In genomic region chr6:165794179-165794601, GRCh38 we compare ENCODE assay signal across 18 cellular contexts.
DNase-seq lines count a peak whose midpoint lies in the region; ATAC-seq, FAIRE-seq and TF ChIP-seq lines count a peak whose summit lies in the region.
"Had no signal": no experiment of that assay in that cellular context is flagged by ENCODE, and none has a peak within 500 bp of the region (broad histone marks: within the 10 kb centered on the region; RNA-seq: fewer than 3 reads in every experiment).

No MANE protein-coding gene starts in this region.

- H3K4me1 Mint-ChIP-seq in naive thymus-derived CD4-positive, alpha-beta T cell: no peaks in the 10 kb centered on the region
- H3K4me1 Mint-ChIP-seq in activated CD8-positive, alpha-beta T cell treated with anti-CD3 and anti-CD28 coated beads, Interleukin-2, amount 10 ng/mL, durations not matched to agents 7 days and 5 days (ENCODE audit: low read depth): no peaks in the 10 kb centered on the region
- H3K4me1 Mint-ChIP-seq: CD4-positive, CD25-positive, alpha-beta regulatory T cell; GM23338; H9 had no signal

- H3K4me3 Mint-ChIP-seq in naive thymus-derived CD4-positive, alpha-beta T cell: no peak overlapping the region
- no peak overlapping the region for H3K4me3 Mint-ChIP-seq in activated CD8-positive, alpha-beta T cell treated with anti-CD3 and anti-CD28 coated beads, Interleukin-2, amount 10 ng/mL, durations not matched to agents 7 days and 5 days
- H3K4me3 Mint-ChIP-seq: CD4-positive, CD25-positive, alpha-beta regulatory T cell; GM23338; H9 had no signal

- H3K27me3 ChIP-seq in bronchial epithelial cell (ENCODE audit: control insufficient read depth, insufficient read depth, low read length): no peaks in the 10 kb centered on the region
- no peaks in the 10 kb centered on the region for H3K27me3 ChIP-seq in naive thymus-derived CD4-positive, alpha-beta T cell (ENCODE audit: control insufficient read depth in 2 of 2, insufficient read depth in 2 of 2, low read length in 2 of 2)
- no peaks in the 10 kb centered on the region for H3K27me3 ChIP-seq in body of pancreas
- H3K27me3 ChIP-seq: BLaER1 treated with 17β-estradiol and CSF1 and Interleukin-3, amounts not matched to agents 10 nM and 100 nM had no signal

- TF ChIP-seq CTCF in bronchial epithelial cell (IDR thresholded peaks at IDR 0.05; ENCODE audit: insufficient read depth, low read length, severe bottlenecking) (no peak), body of pancreas (IDR thresholded peaks at IDR 0.05) (no peak)

- H3K27ac ChIP-seq in naive thymus-derived CD4-positive, alpha-beta T cell (ENCODE audit: low read depth, low read length): no peak overlapping the region
- H3K27ac ChIP-seq in body of pancreas: no peak overlapping the region
- H3K27ac ChIP-seq: BLaER1 treated with 17β-estradiol and CSF1 and Interleukin-3, amounts not matched to agents 10 nM and 100 nM had no signal

- H3K9me3 ChIP-seq in naive thymus-derived CD4-positive, alpha-beta T cell (ENCODE audit: control insufficient read depth in 2 of 3, low read length in 3 of 3): no peaks in the 10 kb centered on the region
- H3K9me3 ChIP-seq in body of pancreas: no peaks in the 10 kb centered on the region
- H3K9me3 ChIP-seq: BLaER1 treated with 17β-estradiol and CSF1 and Interleukin-3, amounts not matched to agents 10 nM and 100 nM had no signal

- DNase-seq in GM12891 (ENCODE audit: insufficient read length, low spot score) (no peak), HTR-8/SVneo (ENCODE audit: insufficient read length, low spot score) (no peak), bronchial epithelial cell (ENCODE audit: low read depth) (no peak), NCI-H1092 treated with DMSO at 0.1 percent for 48 hours (lab: John Stamatoyannopoulos, UW) (no peak), AG20443 (ENCODE audit: low spot score) (no peak), body of pancreas (no peak)
- DNase-seq in naive thymus-derived CD4-positive, alpha-beta T cell: no peak
- DNase-seq in activated CD8-positive, alpha-beta T cell treated with anti-CD3 and anti-CD28 coated beads, Interleukin-2, amount 10 ng/mL, durations not matched to agents 7 days and 5 days: no peak
- DNase-seq: AML-193; CD4-positive, CD25-positive, alpha-beta regulatory T cell; DMS53; GF-D8; H9; KBM-7 had no signal

- H3K36me3 ChIP-seq in bronchial epithelial cell (ENCODE audit: control insufficient read depth, insufficient read depth, low read length) (no peaks in the 10 kb centered on the region), body of pancreas (replicated peaks in 1 of 2; ENCODE audit: insufficient read depth in 1 of 2, low read depth in 2 of 2) (no peaks in the 10 kb centered on the region)
- no peaks in the 10 kb centered on the region for H3K36me3 ChIP-seq in naive thymus-derived CD4-positive, alpha-beta T cell (ENCODE audit: control insufficient read depth in 2 of 3, insufficient read depth in 3 of 3, low read length in 3 of 3)
- H3K36me3 ChIP-seq: BLaER1 treated with 17β-estradiol and CSF1 and Interleukin-3, amounts not matched to agents 10 nM and 100 nM had no signal

- peak; percentile 32 for ATAC-seq in naive thymus-derived CD4-positive, alpha-beta T cell
- no peak for ATAC-seq in activated CD8-positive, alpha-beta T cell treated with anti-CD3 and anti-CD28 coated beads, Interleukin-2, amount 10 ng/mL, durations not matched to agents 7 days and 5 days
- no peak for ATAC-seq in body of pancreas
- ATAC-seq: GM23338 had no signal

- FAIRE-seq in GM12891 (lab: Jason Lieb, UNC) (peak; percentile 40), HTR-8/SVneo (lab: Jason Lieb, UNC) (peak; percentile 89), bronchial epithelial cell (lab: Jason Lieb, UNC) (peak; percentile 58)
- FAIRE-seq: A204.1, GM18507 had no signal

- H3K9me3 Mint-ChIP-seq in naive thymus-derived CD4-positive, alpha-beta T cell: no peaks in the 10 kb centered on the region
- H3K9me3 Mint-ChIP-seq in activated CD8-positive, alpha-beta T cell treated with anti-CD3 and anti-CD28 coated beads, Interleukin-2, amount 10 ng/mL, durations not matched to agents 7 days and 5 days (ENCODE audit: insufficient read depth): no peaks in the 10 kb centered on the region
- H3K9me3 Mint-ChIP-seq: GM23338, H9 had no signal

- no peaks in the 10 kb centered on the region for H3K36me3 Mint-ChIP-seq in naive thymus-derived CD4-positive, alpha-beta T cell
- no peaks in the 10 kb centered on the region for H3K36me3 Mint-ChIP-seq in activated CD8-positive, alpha-beta T cell treated with anti-CD3 and anti-CD28 coated beads, Interleukin-2, amount 10 ng/mL, durations not matched to agents 7 days and 5 days (ENCODE audit: low read depth)
- H3K36me3 Mint-ChIP-seq: CD4-positive, CD25-positive, alpha-beta regulatory T cell had no signal

- POLR2A ChIA-PET in naive thymus-derived CD4-positive, alpha-beta T cell (lab: Charles Lee): no interaction called here
- POLR2A ChIA-PET in activated CD8-positive, alpha-beta T cell treated with anti-CD3 and anti-CD28 coated beads, Interleukin-2, amount 10 ng/mL, durations not matched to agents 7 days and 5 days (lab: Charles Lee): no interaction called here

- H3K27me3 Mint-ChIP-seq in naive thymus-derived CD4-positive, alpha-beta T cell: peaks cover 0 to 11% (median 0%) of the 10 kb centered on the region in 5 donors
- no peaks in the 10 kb centered on the region for H3K27me3 Mint-ChIP-seq in activated CD8-positive, alpha-beta T cell treated with anti-CD3 and anti-CD28 coated beads, Interleukin-2, amount 10 ng/mL, durations not matched to agents 7 days and 5 days (ENCODE audit: low read depth)
- H3K27me3 Mint-ChIP-seq: CD4-positive, CD25-positive, alpha-beta regulatory T cell had no signal

- H3K4me3 ChIP-seq in bronchial epithelial cell (ENCODE audit: low read depth, low read length) (no peak overlapping the region), body of pancreas (no peak overlapping the region)
- no peak overlapping the region for H3K4me3 ChIP-seq in naive thymus-derived CD4-positive, alpha-beta T cell (ENCODE audit: low read length)
- H3K4me3 ChIP-seq: BLaER1 treated with 17β-estradiol and CSF1 and Interleukin-3, amounts not matched to agents 10 nM and 100 nM; GM23338 had no signal

- intact Hi-C loops in naive thymus-derived CD4-positive, alpha-beta T cell (cut with micrococcal nuclease): no loop called here
- intact Hi-C loops in body of pancreas (cut with DNase I): no loop called here

- no peaks in the 10 kb centered on the region for H3K4me1 ChIP-seq in naive thymus-derived CD4-positive, alpha-beta T cell (ENCODE audit: control insufficient read depth in 2 of 2, insufficient read depth in 2 of 2, low read length in 2 of 2)
- H3K4me1 ChIP-seq in body of pancreas: no peaks in the 10 kb centered on the region

- no peak overlapping the region for H3K27ac Mint-ChIP-seq in naive thymus-derived CD4-positive, alpha-beta T cell
- no peak overlapping the region for H3K27ac Mint-ChIP-seq in activated CD8-positive, alpha-beta T cell treated with anti-CD3 and anti-CD28 coated beads, Interleukin-2, amount 10 ng/mL, durations not matched to agents 7 days and 5 days
- H3K27ac Mint-ChIP-seq: CD4-positive, CD25-positive, alpha-beta regulatory T cell; GM23338; H9 had no signal

- 59 to 70% methylated on average over 6 of the region's 6 CpGs for WGBS in body of pancreas, 2 donors

- CTCF ChIA-PET in naive thymus-derived CD4-positive, alpha-beta T cell (lab: Charles Lee): no interaction called here
- CTCF ChIA-PET in activated CD8-positive, alpha-beta T cell treated with anti-CD3 and anti-CD28 coated beads, Interleukin-2, amount 10 ng/mL, durations not matched to agents 7 days and 5 days (lab: Charles Lee): no interaction called here

- TF ChIP-seq POLR2A in GM12891 (IDR thresholded peaks at IDR 0.05; ENCODE audit: low read depth, low read length): no peak
- TF ChIP-seq POLR2A in body of pancreas (IDR thresholded peaks at IDR 0.05): no peak

TF ChIP-seq in GM12891, 5 proteins besides CTCF, POLR2A, EP300 and RAD21:
- TF ChIP-seq POLR2AphosphoS5 (IDR thresholded peaks at IDR 0.05; ENCODE audit: low read depth, low read length) (no peak), SPI1 (IDR thresholded peaks at IDR 0.05; ENCODE audit: low read depth, low read length) (no peak), PAX5 (IDR thresholded peaks at IDR 0.05; ENCODE audit: insufficient read depth, low read length, severe bottlenecking) (no peak), POU2F2 (IDR thresholded peaks at IDR 0.05; ENCODE audit: low read depth, low read length) (no peak), TAF1 (IDR thresholded peaks at IDR 0.05; ENCODE audit: low read depth, low read length) (no peak)
